ENCODE assay signal across 8 cellular contexts in genomic region chrX:103343105-103343504, GRCh38. TPM values are rescaled to one million over a fixed set of nuclear protein-coding genes. Genes with fewer than 3 reads are reported as not detected.
DNase-seq lines count a peak whose midpoint lies in the region; ATAC-seq and FAIRE-seq lines count a peak whose summit lies in the region.

No MANE protein-coding gene starts in this region.

- ATAC-seq in GM19467 (IDR thresholded peaks at IDR 0.05; ENCODE audit: unreplicated experiment) (peak; percentile 63), GM21737 (IDR thresholded peaks at IDR 0.05; ENCODE audit: unreplicated experiment) (no peak), GM19328 (IDR thresholded peaks at IDR 0.05; ENCODE audit: unreplicated experiment) (no peak)

- peak; percentile 64 for FAIRE-seq in frontal cortex (lab: Jason Lieb, UNC)

- peak; percentile 58 for DNase-seq in DMS53 (lab: John Stamatoyannopoulos, UW)
- DNase-seq in NCI-H1694 treated with DMSO at 0.1 percent for 48 hours (lab: John Stamatoyannopoulos, UW), result peak; percentile 6
- peak; percentile 5 for DNase-seq in activated T-helper 9 cell treated with anti-CD3 and anti-CD28 coated beads, Interleukin-2, amount 50 U/mL, for 16 hours (ENCODE audit: low read depth)
- DNase-seq in frontal cortex (ENCODE audit: low spot score in 2 of 2), result peak; percentile 18 to 29
- peak; percentile 42 for DNase-seq in stimulated activated CD4-positive, alpha-beta T cell treated with anti-CD3 and anti-CD28 coated beads, Interleukin-15, amount 100 ng/mL, for 24 hours

RNA-seq across cellular contexts. Expression of gene TCEAL7, which starts 13.1 kb away (rescaled TPM):
- 107 TPM for total RNA-seq in frontal cortex

RNA-seq across cellular contexts. Expression of gene TCEAL9, which starts 13.2 kb away (rescaled TPM):
- 27.7 TPM for total RNA-seq in frontal cortex

RNA-seq across cellular contexts. Expression of gene BEX2, which starts 32.3 kb away (rescaled TPM):
- 110 TPM for total RNA-seq in frontal cortex

RNA-seq across cellular contexts. Expression of gene BEX3, which starts 33.2 kb away (rescaled TPM):
- 179 TPM for total RNA-seq in frontal cortex

Comparison
In these comparisons a context has a peak if more than half of its experiments do, and no peak if none do; other contexts are left out.
1. DNase-seq: peak in every context shown above with its lines; median percentile 58 in DMS53; 42 in stimulated activated CD4-positive, alpha-beta T cell treated with anti-CD3 and anti-CD28 coated beads, Interleukin-15, amount 100 ng/mL, for 24 hours; 24 in frontal cortex; 6 in NCI-H1694 treated with DMSO at 0.1 percent for 48 hours; 5 in activated T-helper 9 cell treated with anti-CD3 and anti-CD28 coated beads, Interleukin-2, amount 50 U/mL, for 16 hours.